Comparison of ENCODE assay signal across 17 cellular contexts in genomic region chr13:79990048-79990447, GRCh38.
DNase-seq lines count a peak whose midpoint lies in the region; ATAC-seq and TF ChIP-seq lines count a peak whose summit lies in the region.
"Had no signal": no experiment of that assay in that cellular context is flagged by ENCODE, and none has a peak within 500 bp of the region (broad histone marks: within the 10 kb centered on the region; RNA-seq: fewer than 3 reads in every experiment).

No MANE protein-coding gene starts in this region.

- H3K27ac Mint-ChIP-seq in GM23338 = no peak overlapping the region
- H3K27ac Mint-ChIP-seq in activated T-helper 2 cell treated with anti-CD3 and anti-CD28 coated beads, Interferon-gamma antibody, Interleukin-2, Interleukin-4, amounts not matched to agents 10 μg/mL and 5 μg/mL and 100 μg/mL, durations not matched to agents 14 hours and 24 hours and 36 hours = no peak overlapping the region
- H3K27ac Mint-ChIP-seq: IgD-negative memory B cell had no signal

- no peaks in the 10 kb centered on the region for H4K20me1 ChIP-seq in GM23338 (replicated peaks; ENCODE audit: insufficient read depth)

- DNase-seq in AG09309 (ENCODE audit: low read depth) (peak; percentile 20), GM23338 (ENCODE audit: low spot score) (no peak), amniotic epithelial cell (ENCODE audit: low read depth) (peak; percentile 19), H4 (ENCODE audit: low spot score) (no peak), coronary artery (ENCODE audit: low spot score) (no peak)
- DNase-seq in activated T-helper 2 cell treated with anti-CD3 and anti-CD28 coated beads, Interferon-gamma antibody, Interleukin-2, Interleukin-4, amounts not matched to agents 10 μg/mL and 5 μg/mL and 100 μg/mL, durations not matched to agents 14 hours and 24 hours and 36 hours (ENCODE audit: low spot score) = no peak
- DNase-seq: DMS153, Kasumi-1, MV-4-11, NCI-H1417 treated with DMSO at 0.1 percent for 48 hours, NCI-H1930, NCI-H748 treated with DMSO at 0.1 percent for 48 hours, OCI-M1 had no signal

- peaks cover 10% of the 10 kb centered on the region; the same call in 2 of the 3 replicates for H3K4me1 Mint-ChIP-seq in GM23338
- H3K4me1 Mint-ChIP-seq in activated T-helper 2 cell treated with anti-CD3 and anti-CD28 coated beads, Interferon-gamma antibody, Interleukin-2, Interleukin-4, amounts not matched to agents 10 μg/mL and 5 μg/mL and 100 μg/mL, durations not matched to agents 14 hours and 24 hours and 36 hours (ENCODE audit: low read depth) = no peaks in the 10 kb centered on the region
- H3K4me1 Mint-ChIP-seq: IgD-negative memory B cell had no signal

- H3K36me3 Mint-ChIP-seq in GM23338 (ENCODE audit: low read depth) = peaks cover 3% of the 10 kb centered on the region; the same call in 2 of the 3 replicates
- H3K36me3 Mint-ChIP-seq in activated T-helper 2 cell treated with anti-CD3 and anti-CD28 coated beads, Interferon-gamma antibody, Interleukin-2, Interleukin-4, amounts not matched to agents 10 μg/mL and 5 μg/mL and 100 μg/mL, durations not matched to agents 14 hours and 24 hours and 36 hours (ENCODE audit: low read depth) = no peaks in the 10 kb centered on the region
- H3K36me3 Mint-ChIP-seq: IgD-negative memory B cell had no signal

- H3K9me3 Mint-ChIP-seq in GM23338 = peaks cover 3% of the 10 kb centered on the region; the same call in 1 of the 3 replicates
- no peaks in the 10 kb centered on the region for H3K9me3 Mint-ChIP-seq in activated T-helper 2 cell treated with anti-CD3 and anti-CD28 coated beads, Interferon-gamma antibody, Interleukin-2, Interleukin-4, amounts not matched to agents 10 μg/mL and 5 μg/mL and 100 μg/mL, durations not matched to agents 14 hours and 24 hours and 36 hours

- H3K9me3 ChIP-seq in mesodermal cell (ENCODE audit: control insufficient read depth, low read length) = no peaks in the 10 kb centered on the region

- H3K4me2 ChIP-seq in GM23338 = no peak overlapping the region

- no peaks in the 10 kb centered on the region for H3K36me3 ChIP-seq in GM23338 (ENCODE audit: insufficient read depth)
- no peaks in the 10 kb centered on the region for H3K36me3 ChIP-seq in mesodermal cell (ENCODE audit: control insufficient read depth, insufficient read depth, low read length)

- H3K27me3 ChIP-seq in GM23338 (ENCODE audit: insufficient read depth) = no peaks in the 10 kb centered on the region

- H3K79me2 ChIP-seq in GM23338 (replicated peaks; ENCODE audit: insufficient read depth) = no peaks in the 10 kb centered on the region

- intact Hi-C loops in activated T-helper 2 cell treated with anti-CD3 and anti-CD28 coated beads, Interferon-gamma antibody, Interleukin-2, Interleukin-4, amounts not matched to agents 10 μg/mL and 5 μg/mL and 100 μg/mL, durations not matched to agents 14 hours and 24 hours and 36 hours (cut with micrococcal nuclease) = no loop called here

- no peaks in the 10 kb centered on the region for H3F3A ChIP-seq in GM23338 (replicated peaks; ENCODE audit: low read depth)

- no peak for ATAC-seq in GM23338

- H2AFZ ChIP-seq in GM23338 = peak overlapping the region; percentile 66; the same call in 1 of the 2 replicates

- H3K27me3 Mint-ChIP-seq in GM23338 (ENCODE audit: insufficient read depth, low read depth, poor library complexity) = no peaks in the 10 kb centered on the region
- H3K27me3 Mint-ChIP-seq in activated T-helper 2 cell treated with anti-CD3 and anti-CD28 coated beads, Interferon-gamma antibody, Interleukin-2, Interleukin-4, amounts not matched to agents 10 μg/mL and 5 μg/mL and 100 μg/mL, durations not matched to agents 14 hours and 24 hours and 36 hours (ENCODE audit: low read depth) = no peaks in the 10 kb centered on the region

- H3K4me3 Mint-ChIP-seq in GM23338 = no peak overlapping the region
- no peak overlapping the region for H3K4me3 Mint-ChIP-seq in activated T-helper 2 cell treated with anti-CD3 and anti-CD28 coated beads, Interferon-gamma antibody, Interleukin-2, Interleukin-4, amounts not matched to agents 10 μg/mL and 5 μg/mL and 100 μg/mL, durations not matched to agents 14 hours and 24 hours and 36 hours (ENCODE audit: low read depth)
- H3K4me3 Mint-ChIP-seq: IgD-negative memory B cell had no signal

- 83% methylated on average over 1 of the region's 2 CpGs for WGBS in mesodermal cell (ENCODE audit: insufficient coverage in 2 of 2), 2 experiments

- H3K4me3 ChIP-seq in AG09309 (ENCODE audit: control insufficient read depth, low read depth, low read length) (no peak overlapping the region), GM23338 (no peak overlapping the region), mesodermal cell (ENCODE audit: extremely low read depth, insufficient read depth, low read length, poor library complexity, severe bottlenecking) (no peak overlapping the region), coronary artery (no peak overlapping the region)

- H3K27ac ChIP-seq in GM23338 (ENCODE audit: low read depth) = no peak overlapping the region
- H3K27ac ChIP-seq in mesodermal cell (ENCODE audit: low read depth, low read length, severe bottlenecking) = peak overlapping the region; percentile 46
- H3K27ac ChIP-seq in coronary artery = no peak overlapping the region
- H3K27ac ChIP-seq: C4-2B, RWPE1 had no signal

- TF ChIP-seq CTCF in AG09309 (IDR thresholded peaks at IDR 0.05; ENCODE audit: control insufficient read depth, insufficient read depth, low read depth, low read length, missing control alignments) (no peak), GM23338 (conservative IDR thresholded peaks at IDR 0.05; ENCODE audit: low read depth in 2 of 2) (no peak), coronary artery (IDR thresholded peaks at IDR 0.05) (no peak)

- H3K4me1 ChIP-seq in GM23338 (ENCODE audit: insufficient read depth) (no peaks in the 10 kb centered on the region), mesodermal cell (ENCODE audit: control insufficient read depth, insufficient read depth, low read length, poor library complexity, severe bottlenecking) (peaks cover 25% of the 10 kb centered on the region)

- H3K9me2 ChIP-seq in GM23338 (ENCODE audit: insufficient read depth) = peaks cover 4% of the 10 kb centered on the region

TF ChIP-seq in GM23338, 12 proteins besides CTCF, POLR2A, EP300 and RAD21:
- no peak for TF ChIP-seq EZH2 (IDR thresholded peaks at IDR 0.05; ENCODE audit: low read depth, unreplicated experiment)

Comparison
In these comparisons a context has a peak if more than half of its experiments do, and no peak if none do; other contexts are left out.
1. DNase-seq: peak in AG09309 (single experiment) and amniotic epithelial cell (single experiment); none in GM23338 (single experiment), H4 (single experiment), coronary artery (single experiment) and activated T-helper 2 cell treated with anti-CD3 and anti-CD28 coated beads, Interferon-gamma antibody, Interleukin-2, Interleukin-4, amounts not matched to agents 10 μg/mL and 5 μg/mL and 100 μg/mL, durations not matched to agents 14 hours and 24 hours and 36 hours (single experiment).